Comparison of ENCODE assay signal across 8 cellular contexts in the genomic region with DNA sequence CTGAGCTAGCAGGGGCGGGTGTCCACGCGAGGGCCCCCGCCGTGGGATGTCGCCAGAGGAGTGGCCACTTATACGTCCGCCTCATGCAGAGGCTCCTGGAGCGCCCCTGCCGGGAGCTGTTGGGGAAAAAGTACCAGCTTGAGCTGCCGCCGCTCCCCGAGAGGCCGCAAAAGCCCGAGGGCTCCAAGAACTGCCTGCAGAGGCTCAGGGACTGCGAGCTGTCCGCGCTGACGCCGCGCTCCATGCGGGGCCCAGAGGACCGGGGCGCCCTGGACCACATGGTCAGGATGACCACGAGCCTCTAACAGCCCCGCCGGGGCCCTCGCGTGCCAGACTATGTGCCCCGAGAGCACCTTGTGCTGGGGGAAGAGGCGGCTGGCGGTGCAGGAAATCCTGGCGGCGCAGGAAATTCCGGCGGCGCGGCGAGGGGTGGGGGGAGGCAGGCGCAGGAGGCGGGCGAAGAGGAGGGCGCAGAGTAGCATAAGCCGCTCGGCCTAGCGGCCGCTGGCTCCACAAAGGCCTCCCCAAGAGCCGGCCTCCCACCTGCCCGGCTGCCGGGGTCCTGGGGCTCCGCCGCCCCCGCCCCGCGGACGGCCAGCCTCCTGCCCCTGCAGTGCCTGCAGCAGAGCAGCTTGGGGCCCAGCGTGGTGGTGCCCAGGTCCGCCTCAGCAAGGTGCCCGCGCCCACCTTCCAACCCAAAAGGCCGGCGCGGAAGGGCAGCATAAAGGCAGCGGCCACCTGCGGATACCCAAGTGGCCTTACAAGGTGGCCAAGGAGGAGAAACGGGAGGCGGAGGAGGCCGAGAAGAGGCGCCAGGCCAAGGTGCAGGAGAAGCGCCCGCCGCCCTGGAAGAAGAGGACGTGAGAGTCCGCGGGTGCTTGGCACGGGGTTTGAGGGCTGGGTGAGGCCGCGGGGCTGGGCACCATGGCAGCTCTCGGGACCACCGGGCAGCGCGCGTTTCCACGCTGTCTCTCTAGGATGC. TPM values are rescaled to one million over a fixed set of nuclear protein-coding genes. Genes with fewer than 3 reads are reported as not detected.
DNase-seq lines count a peak whose midpoint lies in the region; ATAC-seq and TF ChIP-seq lines count a peak whose summit lies in the region.

No MANE protein-coding gene starts in this region.

- H3K36me3 Mint-ChIP-seq in HFFc6 (ENCODE audit: low read depth) = peaks cover 14% of the 10 kb centered on the region
- H3K36me3 Mint-ChIP-seq in natural killer cell treated with Interleukin-12 subunit alpha and Interleukin-12 subunit beta and Interleukin-15 and Interleukin-18, amount 100 ng/mL, for 72 hours = no peaks in the 10 kb centered on the region

- ATAC-seq in natural killer cell treated with Interleukin-12 subunit alpha and Interleukin-12 subunit beta and Interleukin-15 and Interleukin-18, amount 100 ng/mL, for 72 hours = peak; percentile 89 to 93

- peaks cover 52% of the 10 kb centered on the region for H3K4me1 Mint-ChIP-seq in HFFc6 (ENCODE audit: low read depth)
- peaks cover 0 to 8% of the 10 kb centered on the region in 2 donors for H3K4me1 Mint-ChIP-seq in natural killer cell treated with Interleukin-12 subunit alpha and Interleukin-12 subunit beta and Interleukin-15 and Interleukin-18, amount 100 ng/mL, for 72 hours (ENCODE audit: low read depth in 2 of 2)

- peak; percentile 52 for DNase-seq in GM04504 (ENCODE audit: low read depth)
- DNase-seq in HFFc6 = peak; percentile 71
- DNase-seq in NCI-H2196 treated with DMSO at 0.1 percent for 48 hours (lab: John Stamatoyannopoulos, UW; ENCODE audit: unreplicated experiment) = peak; percentile 27
- peak; percentile 44 for DNase-seq in activated CD8-positive, alpha-beta memory T cell treated with anti-CD3 and anti-CD28 coated beads, Interleukin-2, amount 50 U/mL, for 4 hours
- DNase-seq in epithelial cell of prostate (ENCODE audit: low read depth, low spot score) = peak; percentile 2
- peak; percentile 78 for DNase-seq in natural killer cell treated with Interleukin-12 subunit alpha and Interleukin-12 subunit beta and Interleukin-15 and Interleukin-18, amount 100 ng/mL, for 72 hours (ENCODE audit: low spot score)
- DNase-seq in superior temporal gyrus (ENCODE audit: extremely low spot score) = peak; percentile 76
- no peak for DNase-seq in SK-N-DZ (ENCODE audit: low spot score)

- TF ChIP-seq CTCF in HFFc6 (IDR thresholded peaks at IDR 0.05) = peak; percentile 66

- peak overlapping the region; percentile 93 for H3K4me3 Mint-ChIP-seq in HFFc6
- peak overlapping the region; percentile 84 for H3K4me3 Mint-ChIP-seq in natural killer cell treated with Interleukin-12 subunit alpha and Interleukin-12 subunit beta and Interleukin-15 and Interleukin-18, amount 100 ng/mL, for 72 hours

- H3K27me3 Mint-ChIP-seq in HFFc6 (ENCODE audit: insufficient read depth) = peaks cover 1% of the 10 kb centered on the region; the same call in 1 of the 2 replicates
- no peaks in the 10 kb centered on the region for H3K27me3 Mint-ChIP-seq in natural killer cell treated with Interleukin-12 subunit alpha and Interleukin-12 subunit beta and Interleukin-15 and Interleukin-18, amount 100 ng/mL, for 72 hours

- peak overlapping the region; percentile 87 for H3K27ac Mint-ChIP-seq in HFFc6
- H3K27ac Mint-ChIP-seq in natural killer cell treated with Interleukin-12 subunit alpha and Interleukin-12 subunit beta and Interleukin-15 and Interleukin-18, amount 100 ng/mL, for 72 hours = peak overlapping the region; percentile 65 to 77

- no peaks in the 10 kb centered on the region; the same call in 1 of the 2 replicates for H3K9me3 Mint-ChIP-seq in HFFc6
- H3K9me3 Mint-ChIP-seq in natural killer cell treated with Interleukin-12 subunit alpha and Interleukin-12 subunit beta and Interleukin-15 and Interleukin-18, amount 100 ng/mL, for 72 hours = no peaks in the 10 kb centered on the region

- H3K27ac ChIP-seq in epithelial cell of prostate = peak overlapping the region; percentile 66

RNA-seq across cellular contexts. Expression of a gene that starts 42.1 kb away (rescaled TPM):
- not detected for total RNA-seq in HFFc6 (2021; fragmentation: NEBNext Ultra II Directional; extraction: Animal tissue kit (Norgen Biotek cat#: 25700))
- not detected for total RNA-seq in natural killer cell treated with Interleukin-12 subunit alpha and Interleukin-12 subunit beta and Interleukin-15 and Interleukin-18, amount 100 ng/mL, for 72 hours
- polyA plus RNA-seq in SK-N-DZ (2014; cell fraction: cytosol; rRNA removed) = not detected in 2 replicates
- not detected in 2 replicates for polyA plus RNA-seq in SK-N-DZ (2014; cell fraction: nucleus; rRNA removed)
